In genomic region chr16:67169642-67170167, GRCh38 we compare ENCODE assay signal across 8 cellular contexts. TPM values are rescaled to one million over a fixed set of nuclear protein-coding genes. Genes with fewer than 3 reads are reported as not detected.
DNase-seq lines count a peak whose midpoint lies in the region; ATAC-seq and TF ChIP-seq lines count a peak whose summit lies in the region.

No MANE protein-coding gene starts in this region.

- peak overlapping the region; percentile 69 for H3K4me3 ChIP-seq in GM23338

- POLR2A ChIA-PET in T-cell (lab: Charles Lee): no interaction called here

- H3K27me3 Mint-ChIP-seq in GM23338 (ENCODE audit: insufficient read depth, low read depth, poor library complexity): peaks cover 94% of the 10 kb centered on the region
- H3K27me3 Mint-ChIP-seq in T-cell: peaks cover 52 to 77% of the 10 kb centered on the region in 2 donors
- peaks cover 52% of the 10 kb centered on the region for H3K27me3 Mint-ChIP-seq in endothelial cell (ENCODE audit: unreplicated experiment)
- H3K27me3 Mint-ChIP-seq in naive B cell: peaks cover 51 to 93% (median 82%) of the 10 kb centered on the region in 3 donors

- ATAC-seq in GM23338 (peak; percentile 53), T-cell (replicated peaks in 1 of 4) (no peak), naive B cell (ENCODE audit: low read depth in 2 of 2) (no peak), GM21515 (IDR thresholded peaks at IDR 0.05; ENCODE audit: unreplicated experiment) (no peak), GM19455 (IDR thresholded peaks at IDR 0.05; ENCODE audit: unreplicated experiment) (no peak)

- H3K27me3 ChIP-seq in GM23338 (ENCODE audit: insufficient read depth): peaks cover 97% of the 10 kb centered on the region

- H3K4me1 Mint-ChIP-seq in GM23338: peaks cover 46% of the 10 kb centered on the region
- peaks cover 26 to 52% (median 31%) of the 10 kb centered on the region in 3 donors for H3K4me1 Mint-ChIP-seq in T-cell
- peaks cover 24% of the 10 kb centered on the region for H3K4me1 Mint-ChIP-seq in endothelial cell (ENCODE audit: unreplicated experiment)
- H3K4me1 Mint-ChIP-seq in naive B cell: peaks cover 30 to 44% (median 41%) of the 10 kb centered on the region in 3 donors

- no peaks in the 10 kb centered on the region for H3K36me3 ChIP-seq in GM23338 (ENCODE audit: insufficient read depth)

- H3K36me3 Mint-ChIP-seq in GM23338 (ENCODE audit: low read depth): no peaks in the 10 kb centered on the region; the same call in 2 of the 3 replicates
- no peaks in the 10 kb centered on the region for H3K36me3 Mint-ChIP-seq in T-cell
- H3K36me3 Mint-ChIP-seq in endothelial cell (ENCODE audit: low read depth, unreplicated experiment): peaks cover 3% of the 10 kb centered on the region
- H3K36me3 Mint-ChIP-seq in naive B cell: peaks cover 0 to 18% of the 10 kb centered on the region in 2 donors

- H2AFZ ChIP-seq in GM23338: peak overlapping the region; percentile 78; the same call in 1 of the 2 replicates

- no peak for DNase-seq in AG09319 (ENCODE audit: extremely low read depth, low read depth)
- peak; percentile 94 for DNase-seq in GM23338 (ENCODE audit: low spot score)
- peak in 3 of 34 experiments; percentile 38 to 42 (median 39) for DNase-seq in T-cell
- peak; percentile 76 for DNase-seq in endothelial cell (ENCODE audit: low spot score)
- DNase-seq in naive B cell: no peak
- no peak for DNase-seq in NCI-H187 treated with DMSO at 0.1 percent for 48 hours (lab: John Stamatoyannopoulos, UW)

- H3K9me2 ChIP-seq in GM23338 (ENCODE audit: insufficient read depth): no peaks in the 10 kb centered on the region

- H3K27ac Mint-ChIP-seq in GM23338 (no peak overlapping the region), T-cell (no peak overlapping the region), endothelial cell (ENCODE audit: unreplicated experiment) (no peak overlapping the region), naive B cell (no peak overlapping the region)

- H4K20me1 ChIP-seq in GM23338 (replicated peaks; ENCODE audit: insufficient read depth): peaks cover 6% of the 10 kb centered on the region

- H3K4me1 ChIP-seq in GM23338 (ENCODE audit: insufficient read depth): peaks cover 28% of the 10 kb centered on the region

- H3K4me3 Mint-ChIP-seq in GM23338 (peak overlapping the region; percentile 79), T-cell (peak overlapping the region; percentile 41 to 75 (median 57)), endothelial cell (ENCODE audit: unreplicated experiment) (peak overlapping the region; percentile 82), naive B cell (peak overlapping the region; percentile 26 to 84 (median 69))

- CTCF ChIA-PET in T-cell (lab: Charles Lee): interaction anchor here in 1 of 2 donors (0.6 kb wide), 1 partner anchor 226 kb away, joined by 3 read pairs; no protein-coding TSS in a partner anchor

- H3K9me3 Mint-ChIP-seq in GM23338 (no peaks in the 10 kb centered on the region; the same call in 2 of the 3 replicates), T-cell (no peaks in the 10 kb centered on the region), endothelial cell (ENCODE audit: unreplicated experiment) (no peaks in the 10 kb centered on the region), naive B cell (peaks cover 0 to 1% (median 0%) of the 10 kb centered on the region in 7 donors)

- no peak overlapping the region for H3K27ac ChIP-seq in GM23338 (ENCODE audit: low read depth)

- peak overlapping the region; percentile 97 for H3K4me2 ChIP-seq in GM23338

- H3K79me2 ChIP-seq in GM23338 (replicated peaks; ENCODE audit: insufficient read depth): no peaks in the 10 kb centered on the region

- H3F3A ChIP-seq in GM23338 (replicated peaks; ENCODE audit: low read depth): 0 out of 2 replicates have a peak, but pooled peaks cover 16% of the 10 kb centered on the region

- peak; percentile 64 for TF ChIP-seq CTCF in AG09319 (IDR thresholded peaks at IDR 0.05; ENCODE audit: low read depth, low read length)
- TF ChIP-seq CTCF in GM23338 (conservative IDR thresholded peaks at IDR 0.05; ENCODE audit: low read depth in 2 of 2): peak; percentile 81 to 91
- TF ChIP-seq CTCF in endothelial cell (IDR thresholded peaks at IDR 0.05; ENCODE audit: unreplicated experiment): peak; percentile 79

TF ChIP-seq in GM23338, 12 proteins besides CTCF, POLR2A, EP300 and RAD21 (continues in another document):
- TF ChIP-seq ZNF114 (CRISPR knock-in tag; IDR thresholded peaks at IDR 0.05): no peak
- TF ChIP-seq CREB1 (CRISPR knock-in tag; IDR thresholded peaks at IDR 0.05; ENCODE audit: low read depth): no peak
- TF ChIP-seq STAT1 (IDR thresholded peaks at IDR 0.05; ENCODE audit: unreplicated experiment): no peak
- no peak for TF ChIP-seq ZNF331 (CRISPR knock-in tag; IDR thresholded peaks at IDR 0.05; ENCODE audit: low read depth)
- TF ChIP-seq EZH2 (IDR thresholded peaks at IDR 0.05; ENCODE audit: low read depth, unreplicated experiment): peak; percentile 72
- no peak for TF ChIP-seq NANOG (IDR thresholded peaks at IDR 0.05; ENCODE audit: borderline replicate concordance)

RNA-seq across cellular contexts. Expression of gene NOL3, which starts 0.6 kb away (rescaled TPM):
- total RNA-seq in GM23338 (2014; rRNA removed; shearing (Covaris generic)): 0.27 and 3.3 TPM in 2 replicates
- 2.7 and 4.0 TPM in 2 replicates for polyA plus RNA-seq in GM23338 (2016; fragmentation: Nextera tagmentation; extraction: Ambion mirVana)
- total RNA-seq in T-cell: 1 to 10 TPM; 2.1 to 8.0 (median 5.2) TPM
- 2.6 TPM for total RNA-seq in endothelial cell (ENCODE audit: unreplicated experiment)
- polyA plus RNA-seq in naive B cell (ENCODE audit: low read depth in 6 of 6): under 1 TPM in 1 of 6 donors, not detected in 5; 0.27 TPM

RNA-seq across cellular contexts. Expression of gene HSF4, which starts 5.2 kb away (rescaled TPM):
- 1.3 TPM in 1 of 2 replicates, not detected in the other for total RNA-seq in GM23338 (2014; rRNA removed; shearing (Covaris generic))
- 0.19 TPM in 1 of 2 replicates, not detected in the other for polyA plus RNA-seq in GM23338 (2016; fragmentation: Nextera tagmentation; extraction: Ambion mirVana)
- 10 to 100 TPM; 22.3 to 66.3 (median 39.1) TPM for total RNA-seq in T-cell
- total RNA-seq in endothelial cell (ENCODE audit: unreplicated experiment): 5.7 TPM
- polyA plus RNA-seq in naive B cell (ENCODE audit: low read depth in 6 of 6): not detected

RNA-seq across cellular contexts. Expression of gene FBXL8, which starts 9.9 kb away (rescaled TPM):
- total RNA-seq in GM23338 (2014; rRNA removed; shearing (Covaris generic)): not detected in 2 replicates
- polyA plus RNA-seq in GM23338 (2016; fragmentation: Nextera tagmentation; extraction: Ambion mirVana): 0.26 TPM in 1 of 2 replicates, not detected in the other
- 10 to 100 TPM; 18.5 to 69.7 (median 43.7) TPM for total RNA-seq in T-cell
- 3.8 TPM for total RNA-seq in endothelial cell (ENCODE audit: unreplicated experiment)
- 1 to 10 TPM in 5 of 6 donors, not detected in 1; 1.0 to 2.0 (median 1.5) TPM for polyA plus RNA-seq in naive B cell (ENCODE audit: low read depth in 6 of 6)

RNA-seq across cellular contexts. Expression of gene TRADD, which starts 10.0 kb away (rescaled TPM):
- total RNA-seq in GM23338 (2014; rRNA removed; shearing (Covaris generic)): 0.42 TPM in 1 of 2 replicates, not detected in the other
- polyA plus RNA-seq in GM23338 (2016; fragmentation: Nextera tagmentation; extraction: Ambion mirVana) (0.50 and 0.55 TPM in 2 replicates), naive B cell (ENCODE audit: low read depth in 6 of 6) (10 to 100 TPM; 46.2 to 62.9 (median 54.4) TPM)
- total RNA-seq in T-cell (100 to 1,000 TPM in 3 of 5 donors, 10 to 100 TPM in 2; 58.3 to 179 (median 123) TPM), endothelial cell (ENCODE audit: unreplicated experiment) (3.7 TPM)

RNA-seq across cellular contexts. Expression of gene MATCAP1, which starts 14.1 kb away (rescaled TPM):
- 22.7 and 23.1 TPM in 2 replicates for total RNA-seq in GM23338 (2014; rRNA removed; shearing (Covaris generic))
- polyA plus RNA-seq in GM23338 (2016; fragmentation: Nextera tagmentation; extraction: Ambion mirVana): 9.5 and 13.3 TPM in 2 replicates
- 10 to 100 TPM; 11.3 to 16.5 (median 14.8) TPM for total RNA-seq in T-cell
- total RNA-seq in endothelial cell (ENCODE audit: unreplicated experiment): 88.8 TPM
- polyA plus RNA-seq in naive B cell (ENCODE audit: low read depth in 6 of 6): under 1 TPM in 4 of 6 donors, not detected in 2; 0.33 to 0.40 (median 0.40) TPM

Comparison
In these comparisons a context has a peak if more than half of its experiments do, and no peak if none do; other contexts are left out.
1. DNase-seq: peak in GM23338 (single experiment) and endothelial cell (single experiment); none in AG09319 (single experiment), naive B cell (single experiment) and NCI-H187 treated with DMSO at 0.1 percent for 48 hours (single experiment).
2. Peak in every context shown above with its lines, with median percentiles within 50 percentile points of each other: CTCF ChIP-seq and H3K4me3 Mint-ChIP-seq.